In genomic region chr12:98644712-98645571, GRCh38 we compare ENCODE assay signal across 8 cellular contexts. TPM values are rescaled to one million over a fixed set of nuclear protein-coding genes. Genes with fewer than 3 reads are reported as not detected.
DNase-seq lines count a peak whose midpoint lies in the region; ATAC-seq and TF ChIP-seq lines count a peak whose summit lies in the region.

A gene with protein sequence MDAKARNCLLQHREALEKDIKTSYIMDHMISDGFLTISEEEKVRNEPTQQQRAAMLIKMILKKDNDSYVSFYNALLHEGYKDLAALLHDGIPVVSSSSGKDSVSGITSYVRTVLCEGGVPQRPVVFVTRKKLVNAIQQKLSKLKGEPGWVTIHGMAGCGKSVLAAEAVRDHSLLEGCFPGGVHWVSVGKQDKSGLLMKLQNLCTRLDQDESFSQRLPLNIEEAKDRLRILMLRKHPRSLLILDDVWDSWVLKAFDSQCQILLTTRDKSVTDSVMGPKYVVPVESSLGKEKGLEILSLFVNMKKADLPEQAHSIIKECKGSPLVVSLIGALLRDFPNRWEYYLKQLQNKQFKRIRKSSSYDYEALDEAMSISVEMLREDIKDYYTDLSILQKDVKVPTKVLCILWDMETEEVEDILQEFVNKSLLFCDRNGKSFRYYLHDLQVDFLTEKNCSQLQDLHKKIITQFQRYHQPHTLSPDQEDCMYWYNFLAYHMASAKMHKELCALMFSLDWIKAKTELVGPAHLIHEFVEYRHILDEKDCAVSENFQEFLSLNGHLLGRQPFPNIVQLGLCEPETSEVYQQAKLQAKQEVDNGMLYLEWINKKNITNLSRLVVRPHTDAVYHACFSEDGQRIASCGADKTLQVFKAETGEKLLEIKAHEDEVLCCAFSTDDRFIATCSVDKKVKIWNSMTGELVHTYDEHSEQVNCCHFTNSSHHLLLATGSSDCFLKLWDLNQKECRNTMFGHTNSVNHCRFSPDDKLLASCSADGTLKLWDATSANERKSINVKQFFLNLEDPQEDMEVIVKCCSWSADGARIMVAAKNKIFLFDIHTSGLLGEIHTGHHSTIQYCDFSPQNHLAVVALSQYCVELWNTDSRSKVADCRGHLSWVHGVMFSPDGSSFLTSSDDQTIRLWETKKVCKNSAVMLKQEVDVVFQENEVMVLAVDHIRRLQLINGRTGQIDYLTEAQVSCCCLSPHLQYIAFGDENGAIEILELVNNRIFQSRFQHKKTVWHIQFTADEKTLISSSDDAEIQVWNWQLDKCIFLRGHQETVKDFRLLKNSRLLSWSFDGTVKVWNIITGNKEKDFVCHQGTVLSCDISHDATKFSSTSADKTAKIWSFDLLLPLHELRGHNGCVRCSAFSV (N-terminal part only) (plus strand): TSS chr12:98645290. CDS start chr12:98648360, 3,070 bp downstream.
Gene IKBIP, minus strand, starts transcription at chr12:98644788. Its CDS starts 87 bp downstream, at chr12:98644701.

- CTCF ChIA-PET in T-cell (lab: Charles Lee) = interaction anchor here (0.6 to 2.0 kb wide), 6 partner anchors 8 to 78 kb away, joined by 3 to 9 read pairs (median 5); partner anchors contain the start of gene SLC25A3 (in 1 of the 2)

- no peak for TF ChIP-seq EP300 in transverse colon (IDR thresholded peaks at IDR 0.05; ENCODE audit: low read depth)

- in situ Hi-C loops in GM13977 (cut with MboI; ENCODE audit: low pct_unique_long_range_greater_than_20kb, low sequenced_read_pairs, unreplicated experiment) (no loop called here), transverse colon (cut with MboI; ENCODE audit: low pct_ligation_motif_present in 1 of 4, low pct_unique_long_range_greater_than_20kb in 1 of 4, low sequenced_read_pairs in 3 of 4) (loop anchor here in 1 of 4 donors (10.0 kb wide), 1 partner anchor 50 kb away; the partner anchor contains the start of gene SLC25A3)

- H3K27me3 ChIP-seq in heart left ventricle = no peaks in the 10 kb centered on the region
- no peaks in the 10 kb centered on the region for H3K27me3 ChIP-seq in transverse colon

- H3K36me3 ChIP-seq in heart left ventricle = peaks cover 0 to 21% (median 18%) of the 10 kb centered on the region in 9 donors
- H3K36me3 ChIP-seq in transverse colon = peaks cover 0 to 18% (median 3%) of the 10 kb centered on the region in 4 donors

- TF ChIP-seq POLR2A in heart left ventricle (IDR thresholded peaks at IDR 0.05) (peak in 1 of 2 donors; percentile 80), transverse colon (IDR thresholded peaks at IDR 0.05) (peak; percentile 92)

- H3K4me3 ChIP-seq in heart left ventricle (peak within 1 kb of the TSS; percentile 75 to 98 (median 92)), transverse colon (peak within 1 kb of the TSS; percentile 83 to 99 (median 90))

- POLR2A ChIA-PET in T-cell (lab: Charles Lee) = interaction anchor here in 1 of 2 donors (1.7 kb wide), 1 partner anchor 52 kb away, joined by 13 read pairs; the partner anchor contains the start of gene SLC25A3

- TF ChIP-seq CTCF in GM13977 (IDR thresholded peaks at IDR 0.05; ENCODE audit: extremely low read depth, insufficient read depth, missing control alignments) = no peak
- TF ChIP-seq CTCF in heart left ventricle (IDR thresholded peaks at IDR 0.05) = peak in 2 of 12 donors; percentile 3 to 6
- TF ChIP-seq CTCF in transverse colon (IDR thresholded peaks at IDR 0.05) = no peak

- H3K27me3 Mint-ChIP-seq in T-cell = no peaks in the 10 kb centered on the region

- H3K9me3 ChIP-seq in heart left ventricle = no peaks in the 10 kb centered on the region
- no peaks in the 10 kb centered on the region for H3K9me3 ChIP-seq in transverse colon

- DNase-seq in GM13977 (ENCODE audit: low spot score) = peak; percentile 97
- peak; percentile 97 for DNase-seq in NCI-H146 (lab: John Stamatoyannopoulos, UW)
- DNase-seq in T-cell = peak; percentile 89 to 98 (median 94)
- DNase-seq in heart left ventricle = peak; percentile 97 to 99 (median 98)
- peak; percentile 95 for DNase-seq in pons (ENCODE audit: low spot score)
- DNase-seq in transverse colon = peak; percentile 99

- H3K4me1 ChIP-seq in heart left ventricle = peaks cover 0 to 35% (median 19%) of the 10 kb centered on the region in 12 donors
- H3K4me1 ChIP-seq in transverse colon = peaks cover 0 to 29% (median 9%) of the 10 kb centered on the region in 4 donors

- intact Hi-C loops in heart left ventricle (cut with DNase I) (loop anchor here in 9 of 10 donors (1.0 to 10.0 kb wide), 11 partner anchors 48 to 1170 kb away; partner anchors contain the start of gene SLC25A3 (in 7 of the 9)), transverse colon (cut with DNase I; ENCODE audit: low total_unique reads) (loop anchor here (10.0 kb wide), 1 partner anchor 50 kb away; the partner anchor contains the start of gene SLC25A3)

- WGBS in adipose tissue, 3 donors = 0 to 1% (median 0%) methylated on average over 83 to 91 of the region's 91 CpGs
- 0 to 1% (median 0%) methylated on average over 45 to 91 of the region's 91 CpGs for WGBS in heart left ventricle, 4 donors
- 0% methylated on average over 45 of the region's 91 CpGs; no CpG with 5 or more reads in 1 of the 2 donors for WGBS in transverse colon (ENCODE audit: low coverage in 1 of 2), 2 donors

- ATAC-seq in HG02870 (IDR thresholded peaks at IDR 0.05; ENCODE audit: unreplicated experiment) (peak; percentile 82), T-cell (replicated peaks in 1 of 4) (peak; percentile 91 to 95 (median 92)), heart left ventricle (peak; percentile 98 to 99 (median 99))

- no peaks in the 10 kb centered on the region for H3K36me3 Mint-ChIP-seq in T-cell

- H3K4me1 Mint-ChIP-seq in T-cell = peaks cover 15 to 42% (median 38%) of the 10 kb centered on the region in 3 donors

- peak within 1 kb of the TSS; percentile 97 to 99 (median 98) for H3K4me3 Mint-ChIP-seq in T-cell

- H3K27ac Mint-ChIP-seq in T-cell = peak within 1 kb of the TSS; percentile 92 to 94

- H3K9me3 Mint-ChIP-seq in T-cell = no peaks in the 10 kb centered on the region

- H3K27ac ChIP-seq in adipose tissue (ENCODE audit: low read depth, low read length) (peak within 1 kb of the TSS; percentile 0), heart left ventricle (peak within 1 kb of the TSS; percentile 55 to 93 (median 89)), transverse colon (peak within 1 kb of the TSS; percentile 89 to 98 (median 96))

RNA-seq across cellular contexts. Expression of the first gene that starts in this region (rescaled TPM):
- total RNA-seq in T-cell (10 to 100 TPM; 20.7 to 27.6 (median 23.5) TPM), heart left ventricle (10 to 100 TPM in 1 of 9 donors, 1 to 10 TPM in 8; 2.9 to 11.6 (median 3.8) TPM), transverse colon (10 to 100 TPM; 10.5 to 25.4 (median 23.4) TPM)
- polyA plus RNA-seq in adipose tissue (10 to 100 TPM in 1 of 3 donors, 1 to 10 TPM in 2; 3.5 to 13.3 (median 3.7) TPM), heart left ventricle (1 to 10 TPM; 2.5 to 3.7 TPM)

RNA-seq across cellular contexts. Expression of gene IKBIP, which starts in this region (rescaled TPM):
- 1 to 10 TPM; 2.2 to 8.7 (median 7.3) TPM for total RNA-seq in T-cell
- polyA plus RNA-seq in adipose tissue = 10 to 100 TPM in 2 of 3 donors, 1 to 10 TPM in 1; 3.4 to 19.6 (median 11.8) TPM
- 10 to 100 TPM in 1 of 9 donors, 1 to 10 TPM in 8; 3.6 to 16.5 (median 4.8) TPM for total RNA-seq in heart left ventricle
- 10 to 100 TPM in 1 of 2 donors, 1 to 10 TPM in 1; 6.1 to 11.4 TPM for polyA plus RNA-seq in heart left ventricle
- 1 to 10 TPM in 2 of 4 donors, under 1 TPM in 1, not detected in 1; 0.40 to 6.8 (median 3.0) TPM for total RNA-seq in transverse colon

Comparison
In these comparisons a context has a peak if more than half of its experiments do, and no peak if none do; other contexts are left out.
1. Peak in every context shown above with its lines: DNase-seq, ATAC-seq, H3K4me3 ChIP-seq and H3K27ac ChIP-seq.
2. H3K27ac ChIP-seq: peak in every context shown above with its lines; median percentile 96 in transverse colon; 89 in heart left ventricle; 0 in adipose tissue.